In genomic region chr12:24833513-24833912, GRCh38 we compare ENCODE assay signal across 34 cellular contexts.
"Had no signal": no experiment of that assay in that cellular context is flagged by ENCODE, and none has a peak within 500 bp of the region (broad histone marks: within the 10 kb centered on the region; RNA-seq: fewer than 3 reads in every experiment).

No MANE protein-coding gene starts in this region.

- H3K4me3 ChIP-seq: MG63 had no signal

- H3K27me3 ChIP-seq: MG63 had no signal

- DNase-seq: Karpas-422, Kasumi-1, MG63, MM.1S, MV-4-11, NCI-H1048, NCI-H1092, NCI-H1092 treated with DMSO at 0.1 percent for 48 hours, NCI-H1105, NCI-H1105 treated with DMSO at 0.1 percent for 48 hours, NCI-H1417, NCI-H1417 treated with DMSO at 0.1 percent for 48 hours, NCI-H1436, NCI-H1436 treated with DMSO at 0.1 percent for 48 hours, NCI-H146, NCI-H1694, NCI-H1694 treated with DMSO at 0.1 percent for 48 hours, NCI-H187, NCI-H187 treated with DMSO at 0.1 percent for 48 hours, NCI-H1930, NCI-H2029, NCI-H2029 treated with DMSO at 0.1 percent for 48 hours, NCI-H2081, NCI-H2081 treated with DMSO at 0.1 percent for 48 hours, NCI-H2107, NCI-H2171, NCI-H2171 treated with DMSO at 0.1 percent for 48 hours, NCI-H2227 treated with DMSO at 0.1 percent for 48 hours, NCI-H226, NCI-H345, NCI-H446, NCI-H446 treated with DMSO at 0.1 percent for 48 hours, NCI-H510A, NCI-H510A treated with DMSO at 0.1 percent for 48 hours had no signal

- H3K9me3 ChIP-seq: MG63 had no signal
